Comparison of ENCODE assay signal across 6 cellular contexts in the genomic region with DNA sequence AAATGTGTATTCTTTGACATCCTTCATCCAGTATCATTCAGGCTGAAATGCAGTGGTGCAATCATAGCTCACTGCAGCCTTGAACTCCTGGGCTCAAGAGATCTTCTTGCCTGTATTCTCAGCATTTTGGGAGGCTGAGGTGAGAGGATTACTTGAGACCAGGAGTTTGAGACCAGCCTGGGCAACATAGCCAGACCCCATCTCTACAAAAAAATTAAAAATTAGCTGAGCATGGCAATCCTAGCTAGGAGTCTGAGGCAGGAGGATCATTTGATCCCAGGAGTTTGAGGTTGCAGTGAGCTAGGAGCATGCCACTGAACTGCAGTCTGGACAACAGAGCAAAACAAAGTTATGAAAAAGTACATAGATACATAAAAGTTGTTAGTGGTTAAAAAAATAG.
"Had no signal": no experiment of that assay in that cellular context is flagged by ENCODE, and none has a peak within 500 bp of the region (broad histone marks: within the 10 kb centered on the region; RNA-seq: fewer than 3 reads in every experiment).

No MANE protein-coding gene starts in this region.

- FAIRE-seq: HTR-8/SVneo had no signal

- H3K9me3 Mint-ChIP-seq: IgD-negative memory B cell had no signal

- DNase-seq: KBM-7, KG1 had no signal

- H3K27ac Mint-ChIP-seq: IgD-negative memory B cell had no signal

- H3K27me3 Mint-ChIP-seq: IgD-negative memory B cell had no signal

- H3K9ac ChIP-seq: KMS-11 had no signal

- H3K27ac ChIP-seq: HL-60, KMS-11 had no signal

- H3K4me1 Mint-ChIP-seq: IgD-negative memory B cell had no signal

- H3K4me2 ChIP-seq: KMS-11 had no signal

- H3K4me3 Mint-ChIP-seq: IgD-negative memory B cell had no signal
